In genomic region chr3:21506061-21506460, GRCh38 we compare ENCODE assay signal across 24 cellular contexts.
"Had no signal": no experiment of that assay in that cellular context is flagged by ENCODE, and none has a peak within 500 bp of the region (broad histone marks: within the 10 kb centered on the region; RNA-seq: fewer than 3 reads in every experiment).

No MANE protein-coding gene starts in this region.

- H3K36me3 ChIP-seq: esophagus muscularis mucosa, spleen, transverse colon had no signal

- H3K4me1 ChIP-seq: parathyroid adenoma, psoas muscle, spleen, transverse colon had no signal

- H3K9me3 Mint-ChIP-seq: dendritic cell treated with granulocyte-macrophage colony-stimulating factor and Interleukin-4, amounts not matched to agents 40 ng/mL and 50 ng/mL, for 4 days; endodermal cell had no signal

- H3K4me3 ChIP-seq: esophagus muscularis mucosa, psoas muscle, spleen, transverse colon had no signal

- H3K4me3 Mint-ChIP-seq: activated CD4-positive, alpha-beta T cell treated with anti-CD3 and anti-CD28 coated beads for 36 hours; activated naive CD8-positive, alpha-beta T cell; dendritic cell treated with granulocyte-macrophage colony-stimulating factor and Interleukin-4, amounts not matched to agents 40 ng/mL and 50 ng/mL, for 4 days; endodermal cell; T-cell had no signal

- H3K27me3 ChIP-seq: esophagus muscularis mucosa, spleen, transverse colon had no signal

- H3K27ac Mint-ChIP-seq: activated CD4-positive, alpha-beta T cell treated with anti-CD3 and anti-CD28 coated beads for 36 hours; activated naive CD8-positive, alpha-beta T cell; dendritic cell treated with granulocyte-macrophage colony-stimulating factor and Interleukin-4, amounts not matched to agents 40 ng/mL and 50 ng/mL, for 4 days; endodermal cell; T-cell had no signal

- H3K27me3 Mint-ChIP-seq: activated CD4-positive, alpha-beta T cell treated with anti-CD3 and anti-CD28 coated beads for 36 hours; activated naive CD8-positive, alpha-beta T cell; dendritic cell treated with granulocyte-macrophage colony-stimulating factor and Interleukin-4, amounts not matched to agents 40 ng/mL and 50 ng/mL, for 4 days; T-cell had no signal

- FAIRE-seq: keratinocyte had no signal

- H3K79me2 ChIP-seq: parathyroid adenoma had no signal

- ATAC-seq: activated CD4-positive, alpha-beta T cell treated with anti-CD3 and anti-CD28 coated beads for 36 hours; left cardiac atrium; left ventricle myocardium superior; psoas muscle; T-cell had no signal

- DNase-seq: activated CD4-positive, alpha-beta T cell treated with anti-CD3 and anti-CD28 coated beads for 36 hours; activated CD4-positive, alpha-beta T cell treated with anti-CD3 and anti-CD28 coated beads, Interleukin-2, amount 50 U/mL, for 4 hours; activated CD4-positive, CD25-positive, alpha-beta regulatory T cell; activated CD8-positive, alpha-beta memory T cell treated with anti-CD3 and anti-CD28 coated beads for 24 hours; activated effector memory CD4-positive, alpha-beta T cell treated with Interleukin-2 at 50 U/mL for 16 hours; activated naive CD4-positive, alpha-beta T cell treated with Interleukin-2 at 50 U/mL for 16 hours; aorta; central memory CD4-positive, alpha-beta T cell; endodermal cell; head of caudate nucleus; hippocampal formation; left cardiac atrium; left ventricle myocardium superior; nucleus accumbens; psoas muscle; spleen; stimulated activated naive CD4-positive, alpha-beta T cell treated with Interleukin-2 at 50 U/mL for 16 hours; T-cell; transverse colon had no signal

- H3K4me1 Mint-ChIP-seq: activated CD4-positive, alpha-beta T cell treated with anti-CD3 and anti-CD28 coated beads for 36 hours; T-cell had no signal

- H3K9ac ChIP-seq: parathyroid adenoma had no signal

- H3K36me3 Mint-ChIP-seq: activated naive CD8-positive, alpha-beta T cell; T-cell had no signal

- H3K27ac ChIP-seq: esophagus muscularis mucosa, parathyroid adenoma, psoas muscle, spleen, transverse colon had no signal

- H3K9me3 ChIP-seq: esophagus muscularis mucosa, psoas muscle, spleen, transverse colon had no signal

- H2AFZ ChIP-seq: parathyroid adenoma had no signal
